In genomic region chr1:44616991-44617702, GRCh38 we compare ENCODE assay signal across 9 cellular contexts. TPM values are rescaled to one million over a fixed set of nuclear protein-coding genes. Genes with fewer than 3 reads are reported as not detected.
A peak's percentile ranks its signal among the peaks of the same experiment; 100 is the strongest.
DNase-seq lines count a peak whose midpoint lies in the region; TF ChIP-seq lines count a peak whose summit lies in the region.
"Had no signal": no experiment of that assay in that cellular context is flagged by ENCODE, and none has a peak within 500 bp of the region (broad histone marks: within the 10 kb centered on the region; RNA-seq: fewer than 3 reads in every experiment).

No MANE protein-coding gene starts in this region.

- no peaks in the 10 kb centered on the region for H3K36me3 ChIP-seq in ascending aorta

- H3K27me3 ChIP-seq in ascending aorta: peaks cover 8% of the 10 kb centered on the region

- H3K27ac ChIP-seq in ascending aorta: no peak overlapping the region

- H3K9me3 ChIP-seq in ascending aorta: no peaks in the 10 kb centered on the region

- DNase-seq in GM20000 (ENCODE audit: low spot score) (peak; percentile 32), ascending aorta (ENCODE audit: low spot score in 2 of 2) (no peak), hepatic stellate cell (ENCODE audit: low spot score) (peak; percentile 84), renal cortical epithelial cell (ENCODE audit: low read depth) (peak; percentile 26), NCI-H2227 treated with DMSO at 0.1 percent for 48 hours (lab: John Stamatoyannopoulos, UW) (no peak), HUDEP-2 (lab: John Stamatoyannopoulos, UW; ENCODE audit: unreplicated experiment in 76 of 76) (no peak), NCI-H2171 treated with DMSO at 0.1 percent for 48 hours (lab: John Stamatoyannopoulos, UW) (no peak), GM10266 (ENCODE audit: extremely low spot score) (no peak)
- DNase-seq: NCI-H82 had no signal

- H3K4me3 ChIP-seq in ascending aorta: peak overlapping the region; percentile 18 to 52

- intact Hi-C loops in ascending aorta (cut with DNase I): no loop called here

- no peak for TF ChIP-seq CTCF in GM20000 (IDR thresholded peaks at IDR 0.05; ENCODE audit: extremely low read depth, missing control alignments)
- TF ChIP-seq CTCF in ascending aorta (IDR thresholded peaks at IDR 0.05): no peak
- TF ChIP-seq CTCF in GM10266 (IDR thresholded peaks at IDR 0.05; ENCODE audit: control insufficient read depth, insufficient read depth, low read depth, missing control alignments): no peak

- H3K4me1 ChIP-seq in ascending aorta: peaks cover 0 to 3% of the 10 kb centered on the region in 2 donors

RNA-seq across cellular contexts. Expression of gene TMEM53, which starts 57.1 kb away (rescaled TPM):
- 9.2 TPM for total RNA-seq in ascending aorta
- total RNA-seq in renal cortical epithelial cell: 8.4 and 8.9 TPM in 2 replicates

RNA-seq across cellular contexts. Expression of gene ARMH1, which starts 57.4 kb away (rescaled TPM):
- total RNA-seq in ascending aorta (not detected), renal cortical epithelial cell (6.7 TPM in 1 of 2 replicates, not detected in the other)

Comparison
In these comparisons a context has a peak if more than half of its experiments do, and no peak if none do; other contexts are left out.
1. DNase-seq: peak in GM20000 (single experiment), hepatic stellate cell (single experiment) and renal cortical epithelial cell (single experiment); none in ascending aorta (0 of 2), NCI-H2227 treated with DMSO at 0.1 percent for 48 hours (single experiment), HUDEP-2 (0 of 76), NCI-H2171 treated with DMSO at 0.1 percent for 48 hours (single experiment) and GM10266 (single experiment).